16 cellular contexts compared by ENCODE assay signal in the genomic region with DNA sequence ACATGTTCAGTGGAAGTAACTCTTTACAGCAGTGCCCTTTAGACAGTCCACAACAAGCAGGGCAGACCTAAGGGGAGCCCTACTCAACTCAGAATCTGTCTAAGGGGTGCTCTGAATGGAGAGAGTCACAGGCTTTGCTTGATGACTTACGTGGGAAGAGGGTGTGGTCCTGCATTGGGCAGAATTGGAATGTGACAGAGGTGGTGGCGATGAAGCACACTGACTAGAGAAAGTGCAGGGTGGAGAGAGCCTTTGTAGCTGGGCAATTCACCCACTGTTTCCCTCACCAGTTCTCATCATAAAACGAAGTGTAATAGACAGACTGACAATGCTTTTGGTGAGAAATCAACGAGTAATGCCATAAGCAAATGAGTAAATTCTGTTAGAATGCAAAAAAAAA.
"Had no signal": no experiment of that assay in that cellular context is flagged by ENCODE, and none has a peak within 500 bp of the region (broad histone marks: within the 10 kb centered on the region; RNA-seq: fewer than 3 reads in every experiment).

No MANE protein-coding gene starts in this region.

- H3K4me1 ChIP-seq: pancreas had no signal

- ATAC-seq: activated CD8-positive, alpha-beta T cell treated with anti-CD3 and anti-CD28 coated beads for 36 hours; body of pancreas; effector memory CD8-positive, alpha-beta T cell; gastrocnemius medialis; naive thymus-derived CD4-positive, alpha-beta T cell; pancreas; sciatic nerve; stimulated activated effector memory CD8-positive, alpha-beta T cell treated with anti-CD3 and anti-CD28 coated beads, Interleukin-12 subunit alpha, Interleukin-12 subunit beta, amount 100 ng/mL, for 72 hours had no signal

- H3K9me3 ChIP-seq: body of pancreas, gastrocnemius medialis, left ventricle myocardium inferior, pancreas, thoracic aorta had no signal

- H3K27me3 Mint-ChIP-seq: activated CD8-positive, alpha-beta T cell treated with anti-CD3 and anti-CD28 coated beads for 36 hours; effector memory CD8-positive, alpha-beta T cell had no signal

- H3K9me3 Mint-ChIP-seq: activated CD4-positive, alpha-beta T cell treated with anti-CD3 and anti-CD28 coated beads, Interleukin-2, amount 10 ng/mL, durations not matched to agents 24 days and 14 days; activated CD8-positive, alpha-beta T cell treated with anti-CD3 and anti-CD28 coated beads for 36 hours; activated naive CD4-positive, alpha-beta T cell treated with anti-CD3 and anti-CD28 coated beads for 36 hours; effector memory CD8-positive, alpha-beta T cell; naive thymus-derived CD4-positive, alpha-beta T cell; stimulated activated effector memory CD8-positive, alpha-beta T cell treated with anti-CD3 and anti-CD28 coated beads, Interleukin-12 subunit alpha, Interleukin-12 subunit beta, amount 100 ng/mL, for 72 hours had no signal

- H3K4me3 Mint-ChIP-seq: activated CD4-positive, alpha-beta T cell treated with anti-CD3 and anti-CD28 coated beads, Interleukin-2, amount 10 ng/mL, durations not matched to agents 24 days and 14 days; activated CD8-positive, alpha-beta T cell treated with anti-CD3 and anti-CD28 coated beads for 36 hours; activated naive CD4-positive, alpha-beta T cell treated with anti-CD3 and anti-CD28 coated beads for 36 hours; effector memory CD8-positive, alpha-beta T cell; naive thymus-derived CD4-positive, alpha-beta T cell; stimulated activated effector memory CD8-positive, alpha-beta T cell treated with anti-CD3 and anti-CD28 coated beads, Interleukin-12 subunit alpha, Interleukin-12 subunit beta, amount 100 ng/mL, for 72 hours had no signal

- H3K27me3 ChIP-seq: body of pancreas, gastrocnemius medialis, pancreas had no signal

- DNase-seq: activated CD4-positive, alpha-beta T cell treated with anti-CD3 and anti-CD28 coated beads, Interleukin-2, amount 10 ng/mL, durations not matched to agents 24 days and 14 days; activated CD8-positive, alpha-beta T cell treated with anti-CD3 and anti-CD28 coated beads for 36 hours; activated naive CD4-positive, alpha-beta T cell treated with anti-CD3 and anti-CD28 coated beads for 36 hours; activated T-cell treated with anti-CD3 and anti-CD28 coated beads, Interleukin-2, amount 50 U/mL, for 1 hour; body of pancreas; caudate nucleus; effector memory CD8-positive, alpha-beta T cell; gastrocnemius medialis; head of caudate nucleus; left ventricle myocardium inferior; naive thymus-derived CD4-positive, alpha-beta T cell; pancreas; stimulated activated CD4-positive, alpha-beta T cell treated with anti-CD3 and anti-CD28 coated beads, Interleukin-4, amount 100 ng/mL, for 24 hours had no signal

- H3K27ac ChIP-seq: body of pancreas, gastrocnemius medialis, left ventricle myocardium inferior, pancreas, thoracic aorta had no signal

- H3K4me3 ChIP-seq: body of pancreas, gastrocnemius medialis, left ventricle myocardium inferior, pancreas, thoracic aorta had no signal

- H3K27ac Mint-ChIP-seq: activated CD4-positive, alpha-beta T cell treated with anti-CD3 and anti-CD28 coated beads, Interleukin-2, amount 10 ng/mL, durations not matched to agents 24 days and 14 days; activated CD8-positive, alpha-beta T cell treated with anti-CD3 and anti-CD28 coated beads for 36 hours; activated naive CD4-positive, alpha-beta T cell treated with anti-CD3 and anti-CD28 coated beads for 36 hours; effector memory CD8-positive, alpha-beta T cell; stimulated activated effector memory CD8-positive, alpha-beta T cell treated with anti-CD3 and anti-CD28 coated beads, Interleukin-12 subunit alpha, Interleukin-12 subunit beta, amount 100 ng/mL, for 72 hours had no signal
